ENCODE assay signal across 22 cellular contexts in the genomic region with DNA sequence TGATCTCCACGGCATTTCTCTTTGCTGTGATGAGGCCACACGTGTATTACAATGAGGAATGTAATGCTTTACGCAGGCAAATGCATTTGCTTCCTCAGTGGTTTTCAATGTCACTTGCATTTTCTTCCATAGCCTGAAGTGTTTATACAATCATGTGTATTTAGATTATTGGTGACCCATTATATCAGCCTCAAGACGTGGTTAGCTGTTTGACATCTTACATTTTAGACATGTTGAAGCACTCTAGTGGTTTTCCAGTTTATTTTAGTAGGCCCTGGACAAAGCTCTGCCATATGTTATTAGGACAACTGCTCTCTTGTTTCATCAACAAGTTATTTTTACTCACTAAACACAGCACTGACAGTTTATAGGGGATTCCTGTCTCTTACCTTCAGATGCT.
DNase-seq lines count a peak whose midpoint lies in the region; ATAC-seq, FAIRE-seq and TF ChIP-seq lines count a peak whose summit lies in the region.
"Had no signal": no experiment of that assay in that cellular context is flagged by ENCODE, and none has a peak within 500 bp of the region (broad histone marks: within the 10 kb centered on the region; RNA-seq: fewer than 3 reads in every experiment).

No MANE protein-coding gene starts in this region.

- H3K27me3 Mint-ChIP-seq in nephron progenitor cell (ENCODE audit: low read depth, poor library complexity), result no peaks in the 10 kb centered on the region
- H3K27me3 Mint-ChIP-seq: B cell, IgD-negative memory B cell had no signal

- BruUV-seq in Panc1 (replicated peaks; lab: Mats Ljungman, UMichigan), result TSS peak; percentile 49

- peaks cover 26% of the 10 kb centered on the region for H3K36me3 Mint-ChIP-seq in nephron progenitor cell (ENCODE audit: low read depth)

- TF ChIP-seq CTCF in Panc1 (IDR thresholded peaks at IDR 0.05) (no peak), nephron progenitor cell (IDR thresholded peaks at IDR 0.05) (no peak)

- peaks cover 21% of the 10 kb centered on the region for H3K36me3 ChIP-seq in Panc1 (ENCODE audit: control insufficient read depth, insufficient read depth, low read length)

- no peak for DNase-seq in GM12891 (ENCODE audit: insufficient read length, low spot score)
- no peak for DNase-seq in Panc1 (ENCODE audit: low read depth, low spot score)
- peak; percentile 68 for DNase-seq in fibroblast of peridontal ligament (ENCODE audit: extremely low read depth)
- no peak for DNase-seq in nephron progenitor cell
- no peak for DNase-seq in central memory CD4-positive, alpha-beta T cell
- no peak for DNase-seq in iPS-NIHi11 (ENCODE audit: low spot score)
- DNase-seq in putamen (ENCODE audit: low spot score), result no peak
- DNase-seq: GDM1, GM23248, HCEC 1CT, Karpas-422, NCI-H1048, NCI-H1417 treated with DMSO at 0.1 percent for 48 hours, NCI-H187, NCI-H446, NCI-H526 treated with DMSO at 0.1 percent for 48 hours, Right ventricle myocardium superior had no signal

- CTCF ChIA-PET in Panc1 (lab: Charles Lee), result no interaction called here

- in situ Hi-C loops in Panc1 (cut with HindIII; ENCODE audit: low pct_unique_long_range_greater_than_20kb, low sequenced_read_pairs), result loop anchor here (25.0 kb wide), 1 partner anchor 373 kb away; no protein-coding TSS in a partner anchor

- TF ChIP-seq POLR2A in GM12891 (IDR thresholded peaks at IDR 0.05; ENCODE audit: low read depth, low read length), result no peak

- H3K4me1 Mint-ChIP-seq in nephron progenitor cell, result peaks cover 9% of the 10 kb centered on the region
- H3K4me1 Mint-ChIP-seq: B cell, CD14-positive monocyte had no signal

- peak overlapping the region; percentile 17 for H3K27ac Mint-ChIP-seq in nephron progenitor cell
- H3K27ac Mint-ChIP-seq: B cell, IgD-negative memory B cell had no signal

- no peaks in the 10 kb centered on the region for H3K4me1 ChIP-seq in Panc1 (ENCODE audit: control insufficient read depth, insufficient read depth, low read length)

- no peak overlapping the region for H3K4me3 ChIP-seq in Panc1 (ENCODE audit: low read depth in 2 of 2, low read length in 2 of 2)
- H3K4me3 ChIP-seq: GM23248 had no signal

- H3K9me3 Mint-ChIP-seq in nephron progenitor cell, result no peaks in the 10 kb centered on the region
- H3K9me3 Mint-ChIP-seq: CD14-positive monocyte, IgD-negative memory B cell had no signal

- intact Hi-C loops in Panc1 (cut with micrococcal nuclease; ENCODE audit: unreplicated experiment), result no loop called here

- POLR2A ChIA-PET in Panc1 (lab: Charles Lee), result no interaction called here

- H3K27me3 ChIP-seq in Panc1 (ENCODE audit: control insufficient read depth, insufficient read depth, low read length), result no peaks in the 10 kb centered on the region

- no peak for ATAC-seq in Panc1
- ATAC-seq in HG03439 (IDR thresholded peaks at IDR 0.05; ENCODE audit: unreplicated experiment), result no peak

- no peak overlapping the region for H3K4me3 Mint-ChIP-seq in nephron progenitor cell
- H3K4me3 Mint-ChIP-seq: B cell, CD14-positive monocyte, IgD-negative memory B cell had no signal

- no peak overlapping the region for H3K27ac ChIP-seq in Panc1 (ENCODE audit: low read length)
- H3K27ac ChIP-seq: GM23248 had no signal

- no peaks in the 10 kb centered on the region for H3K9me3 ChIP-seq in Panc1 (ENCODE audit: control insufficient read depth, insufficient read depth, low read depth, low read length)

- FAIRE-seq in GM12891 (lab: Jason Lieb, UNC), result peak; percentile 61
- FAIRE-seq: HTR-8/SVneo had no signal

TF ChIP-seq in GM12891, 5 proteins besides CTCF, POLR2A, EP300 and RAD21:
- no peak for TF ChIP-seq POU2F2 (IDR thresholded peaks at IDR 0.05; ENCODE audit: low read depth, low read length)
- TF ChIP-seq POLR2AphosphoS5 (IDR thresholded peaks at IDR 0.05; ENCODE audit: low read depth, low read length), result no peak
- no peak for TF ChIP-seq TAF1 (IDR thresholded peaks at IDR 0.05; ENCODE audit: low read depth, low read length)
- no peak for TF ChIP-seq PAX5 (IDR thresholded peaks at IDR 0.05; ENCODE audit: insufficient read depth, low read length, severe bottlenecking)
- no peak for TF ChIP-seq SPI1 (IDR thresholded peaks at IDR 0.05; ENCODE audit: low read depth, low read length)
